Comparison of ENCODE assay signal across 9 cellular contexts in the genomic region with DNA sequence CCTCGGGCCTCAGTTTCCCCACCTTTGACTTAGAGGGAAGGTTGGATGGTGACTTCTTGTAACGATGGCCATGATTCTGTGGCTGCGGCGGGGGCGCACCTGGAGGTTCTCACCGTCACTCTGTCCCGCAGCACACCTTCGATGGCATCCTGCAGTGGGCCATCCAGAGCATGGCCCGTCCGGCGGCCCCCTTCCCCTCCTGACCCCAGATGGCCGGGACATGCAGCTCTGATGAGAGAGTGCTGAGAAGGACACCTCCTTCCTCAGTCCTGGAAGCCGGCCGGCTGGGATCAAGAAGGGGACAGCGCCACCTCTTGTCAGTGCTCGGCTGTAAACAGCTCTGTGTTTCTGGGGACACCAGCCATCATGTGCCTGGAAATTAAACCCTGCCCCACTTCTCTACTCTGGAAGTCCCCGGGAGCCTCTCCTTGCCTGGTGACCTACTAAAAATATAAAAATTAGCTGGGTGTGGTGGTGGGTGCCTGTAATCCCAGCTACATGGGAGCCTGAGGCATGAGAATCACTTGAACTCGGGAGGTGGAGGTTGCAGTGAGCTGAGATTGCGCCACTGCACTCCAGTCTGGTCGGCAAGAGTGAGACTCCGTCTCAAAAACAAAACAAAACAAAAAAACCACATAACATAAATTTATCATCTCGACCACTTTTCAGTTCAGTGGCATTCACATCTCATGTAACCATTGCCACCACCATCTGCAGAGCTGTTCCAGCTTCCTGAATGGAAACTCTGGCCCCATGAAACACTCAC. TPM values are rescaled to one million over a fixed set of nuclear protein-coding genes. Genes with fewer than 3 reads are reported as not detected.
A peak's percentile ranks its signal among the peaks of the same experiment; 100 is the strongest.
DNase-seq lines count a peak whose midpoint lies in the region; ATAC-seq and TF ChIP-seq lines count a peak whose summit lies in the region.
"Had no signal": no experiment of that assay in that cellular context is flagged by ENCODE, and none has a peak within 500 bp of the region (broad histone marks: within the 10 kb centered on the region; RNA-seq: fewer than 3 reads in every experiment).

No MANE protein-coding gene starts in this region.

- no peak overlapping the region for H2AFZ ChIP-seq in OCI-LY1 (ENCODE audit: low read length)

- H3K27me3 Mint-ChIP-seq in endodermal cell (ENCODE audit: insufficient read depth): peaks cover 2% of the 10 kb centered on the region

- H3K36me3 ChIP-seq in OCI-LY1 (ENCODE audit: insufficient read depth, low read length): no peaks in the 10 kb centered on the region
- H3K36me3 ChIP-seq in endodermal cell (ENCODE audit: control insufficient read depth, insufficient read depth, low read length): no peaks in the 10 kb centered on the region

- no peak overlapping the region for H3K4me2 ChIP-seq in OCI-LY1 (ENCODE audit: low read length)

- no peaks in the 10 kb centered on the region for H4K20me1 ChIP-seq in OCI-LY1 (ENCODE audit: insufficient read depth, low read length)

- H3F3A ChIP-seq in OCI-LY1 (ENCODE audit: insufficient read depth, low read length): no peaks in the 10 kb centered on the region

- H3K4me1 ChIP-seq in OCI-LY1 (ENCODE audit: insufficient read depth, low read length, severe bottlenecking) (peaks cover 29% of the 10 kb centered on the region), endodermal cell (ENCODE audit: control insufficient read depth, insufficient read depth, low read length) (peaks cover 3% of the 10 kb centered on the region)

- peaks cover 10% of the 10 kb centered on the region for H3K4me1 Mint-ChIP-seq in endodermal cell

- in situ Hi-C loops in Caki2 (cut with HindIII; ENCODE audit: low pct_unique_long_range_greater_than_20kb, low sequenced_read_pairs): no loop called here

- TF ChIP-seq CTCF in OCI-LY1 (IDR thresholded peaks at IDR 0.05; ENCODE audit: low read length) (peak; percentile 89), endodermal cell (conservative IDR thresholded peaks at IDR 0.05) (peak; percentile 95)

- H3K9me3 ChIP-seq in OCI-LY1 (ENCODE audit: low read length) (no peaks in the 10 kb centered on the region), endodermal cell (ENCODE audit: control insufficient read depth, low read length) (no peaks in the 10 kb centered on the region)

- DNase-seq in Caki2 (ENCODE audit: low read depth) (peak; percentile 91), HUDEP-2 (lab: John Stamatoyannopoulos, UW; ENCODE audit: unreplicated experiment in 76 of 76) (peak in 70 of 76 experiments; percentile 14 to 88 (median 70)), endodermal cell (peak; percentile 96), midbrain (lab: John Stamatoyannopoulos, UW) (peak; percentile 91)
- DNase-seq in activated CD8-positive, alpha-beta memory T cell treated with anti-CD3 and anti-CD28 coated beads, Interleukin-2, amount 50 U/mL, for 1 hour (ENCODE audit: extremely low read depth): peak; percentile 36
- DNase-seq in stimulated activated CD8-positive, alpha-beta memory T cell treated with anti-CD3 and anti-CD28 coated beads, Interleukin-4, amount 100 ng/mL, for 24 hours (ENCODE audit: low read depth): peak; percentile 58

- no peak overlapping the region for H3K4me3 Mint-ChIP-seq in endodermal cell

- no peak overlapping the region for H3K9ac ChIP-seq in OCI-LY1 (ENCODE audit: low read length)
- no peak overlapping the region for H3K9ac ChIP-seq in endodermal cell (ENCODE audit: extremely low read depth, low read length, poor library complexity, severe bottlenecking)

- H3K36me3 Mint-ChIP-seq in endodermal cell (ENCODE audit: low read depth): no peaks in the 10 kb centered on the region

- 25 to 47% methylated on average over 14 to 22 of the region's 22 CpGs for WGBS in endodermal cell (ENCODE audit: insufficient coverage in 1 of 2, insufficient read length in 1 of 2), 2 experiments

- H3K27me3 ChIP-seq in OCI-LY1 (ENCODE audit: insufficient read depth, low read length): 0 out of 2 replicates have a peak, but pooled peaks cover 11% of the 10 kb centered on the region
- H3K27me3 ChIP-seq in endodermal cell (ENCODE audit: control insufficient read depth, insufficient read depth, low read length, poor library complexity, severe bottlenecking): no peaks in the 10 kb centered on the region

- no peaks in the 10 kb centered on the region for H3K79me2 ChIP-seq in OCI-LY1 (ENCODE audit: insufficient read depth, low read length)

- ATAC-seq in GM21515 (IDR thresholded peaks at IDR 0.05; ENCODE audit: unreplicated experiment): no peak

- no peak overlapping the region for H3K27ac Mint-ChIP-seq in endodermal cell

- no peaks in the 10 kb centered on the region for H3K9me3 Mint-ChIP-seq in endodermal cell

- H3K27ac ChIP-seq in OCI-LY1 (ENCODE audit: low read depth, low read length, poor library complexity, severe bottlenecking) (no peak overlapping the region), endodermal cell (ENCODE audit: low read depth, low read length) (no peak overlapping the region)

- no peaks in the 10 kb centered on the region for H3K9me2 ChIP-seq in OCI-LY1 (ENCODE audit: low read depth, low read length)

- H3K4me3 ChIP-seq in OCI-LY1 (ENCODE audit: low read depth, low read length, poor library complexity, severe bottlenecking) (no peak overlapping the region), endodermal cell (ENCODE audit: low read length) (no peak overlapping the region)

RNA-seq across cellular contexts. Expression of gene PFKL, which starts 2.1 kb away (rescaled TPM):
- total RNA-seq in Caki2 (2014; rRNA removed; shearing (Covaris generic); ENCODE audit: low replicate concordance): 340 and 360 TPM in 2 replicates
- total RNA-seq in endodermal cell: 100 to 1,000 TPM; 195 to 198 TPM
- 97.2 TPM for polyA plus RNA-seq in endodermal cell (2013, experiment 1 of 2)
- polyA plus RNA-seq in endodermal cell (2013, experiment 2 of 2): 95.3 TPM

RNA-seq across cellular contexts. Expression of gene AIRE, which starts 12.0 kb away (rescaled TPM):
- total RNA-seq in Caki2 (2014; rRNA removed; shearing (Covaris generic); ENCODE audit: low replicate concordance): not detected in 2 replicates
- total RNA-seq in endodermal cell: 1 to 10 TPM; 1.2 to 2.7 TPM
- polyA plus RNA-seq in endodermal cell (2013, experiment 1 of 2): 0.57 TPM
- polyA plus RNA-seq in endodermal cell (2013, experiment 2 of 2): 0.46 TPM
- total RNA-seq: activated CD8-positive, alpha-beta memory T cell treated with anti-CD3 and anti-CD28 coated beads for 36 hours had no signal

RNA-seq across cellular contexts. Expression of gene DNMT3L, which starts 36.0 kb away (rescaled TPM):
- not detected in 2 replicates for total RNA-seq in Caki2 (2014; rRNA removed; shearing (Covaris generic); ENCODE audit: low replicate concordance)
- total RNA-seq in endodermal cell: 1 to 10 TPM in 1 of 2 donors, not detected in 1; 1.3 TPM
- 0.53 TPM for polyA plus RNA-seq in endodermal cell (2013, experiment 1 of 2)
- polyA plus RNA-seq in endodermal cell (2013, experiment 2 of 2): not detected
- total RNA-seq: activated CD8-positive, alpha-beta memory T cell treated with anti-CD3 and anti-CD28 coated beads for 36 hours had no signal

RNA-seq across cellular contexts. Expression of gene CFAP410, which starts 41.5 kb away (rescaled TPM):
- 14.5 and 25.6 TPM in 2 replicates for total RNA-seq in Caki2 (2014; rRNA removed; shearing (Covaris generic); ENCODE audit: low replicate concordance)
- total RNA-seq in endodermal cell: 10 to 100 TPM; 33.1 to 35.7 TPM
- polyA plus RNA-seq in endodermal cell (2013, experiment 1 of 2): 18.8 TPM
- 17.7 TPM for polyA plus RNA-seq in endodermal cell (2013, experiment 2 of 2)

RNA-seq across cellular contexts. Expression of gene TRPM2, which starts 55.7 kb away (rescaled TPM):
- total RNA-seq in Caki2 (2014; rRNA removed; shearing (Covaris generic); ENCODE audit: low replicate concordance): not detected in 2 replicates
- 10 to 100 TPM in 1 of 2 donors, 1 to 10 TPM in 1; 1.6 to 12.5 TPM for total RNA-seq in endodermal cell
- polyA plus RNA-seq in endodermal cell (2013, experiment 1 of 2): 0.36 TPM
- 0.33 TPM for polyA plus RNA-seq in endodermal cell (2013, experiment 2 of 2)

Comparison
In these comparisons a context has a peak if more than half of its experiments do, and no peak if none do; other contexts are left out.
1. DNase-seq: peak in every context shown above with its lines; median percentile 96 in endodermal cell; 91 in Caki2; 91 in midbrain; 70 in HUDEP-2; 58 in stimulated activated CD8-positive, alpha-beta memory T cell treated with anti-CD3 and anti-CD28 coated beads, Interleukin-4, amount 100 ng/mL, for 24 hours; 36 in activated CD8-positive, alpha-beta memory T cell treated with anti-CD3 and anti-CD28 coated beads, Interleukin-2, amount 50 U/mL, for 1 hour.